ENCODE assay signal across 1 cellular context in genomic region chr19:1435378-1435989, GRCh38.
TF ChIP-seq lines count a peak whose summit lies in the region.

No MANE protein-coding gene starts in this region.

TF ChIP-seq in GM12878, 131 proteins besides CTCF, POLR2A, EP300 and RAD21:
- TF ChIP-seq NFYA (IDR thresholded peaks at IDR 0.05; ENCODE audit: borderline replicate concordance, low read depth, low read length) (no peak), SREBF2 (IDR thresholded peaks at IDR 0.05; ENCODE audit: low read length) (no peak), MEF2B (IDR thresholded peaks at IDR 0.05; ENCODE audit: partially characterized antibody, poor library complexity, severe bottlenecking) (no peak)
TF ChIP-seq in GM12878: peak in this region for 0.
